Comparison of ENCODE assay signal across 8 cellular contexts in genomic region chr19:23395041-23395721, GRCh38. TPM values are rescaled to one million over a fixed set of nuclear protein-coding genes. Genes with fewer than 3 reads are reported as not detected.
DNase-seq lines count a peak whose midpoint lies in the region; ATAC-seq, FAIRE-seq and TF ChIP-seq lines count a peak whose summit lies in the region.

ZNF91 (minus strand) TSS chr19:23395471; CDS start chr19:23395354, 117 bp downstream.

- in situ Hi-C loops in GM13977 (cut with MboI; ENCODE audit: low pct_unique_long_range_greater_than_20kb, low sequenced_read_pairs, unreplicated experiment): no loop called here
- in situ Hi-C loops in gastrocnemius medialis (cut with MboI; ENCODE audit: low sequenced_read_pairs in 4 of 4): loop anchor here in 1 of 4 donors (25.0 kb wide), 1 partner anchor 133 kb away; the partner anchor contains the start of gene ZNF724

- peaks cover 43% of the 10 kb centered on the region for H3K4me1 Mint-ChIP-seq in brain

- H3K27ac Mint-ChIP-seq in brain: peak within 1 kb of the TSS; percentile 99 to 100 (median 100)

- intact Hi-C loops in gastrocnemius medialis (cut with DNase I; ENCODE audit: low total_unique reads): loop anchor here (2.0 kb wide), 2 partner anchors 122 to 292 kb away; partner anchors contain the start of gene ZNF675

- H3K27me3 Mint-ChIP-seq in brain: peaks cover 12% of the 10 kb centered on the region

- no peaks in the 10 kb centered on the region for H3K9me3 ChIP-seq in iPS DF 6.9 (ENCODE audit: control insufficient read depth, insufficient read depth, low read length)
- H3K9me3 ChIP-seq in gastrocnemius medialis: no peaks in the 10 kb centered on the region

- no CpG with 5 or more reads among the region's 32 CpGs for WGBS in iPS DF 6.9 (ENCODE audit: insufficient coverage, insufficient read length)

- H3K4me3 ChIP-seq in iPS DF 6.9 (ENCODE audit: low read length): peak within 1 kb of the TSS; percentile 84
- peak within 1 kb of the TSS; percentile 70 to 94 (median 86) for H3K4me3 ChIP-seq in gastrocnemius medialis

- no peaks in the 10 kb centered on the region for H3K27me3 ChIP-seq in iPS DF 6.9 (ENCODE audit: control insufficient read depth, insufficient read depth, low read length)
- H3K27me3 ChIP-seq in gastrocnemius medialis: no peaks in the 10 kb centered on the region

- H3K4me3 Mint-ChIP-seq in brain: peak within 1 kb of the TSS; percentile 98 to 100 (median 99)

- peaks cover 47% of the 10 kb centered on the region for H3K36me3 Mint-ChIP-seq in brain

- TF ChIP-seq POLR2A in gastrocnemius medialis (IDR thresholded peaks at IDR 0.05): peak; percentile 76 to 88

- H3K9me3 Mint-ChIP-seq in brain: peaks cover 17 to 48% (median 33%) of the 10 kb centered on the region in 5 experiments

- FAIRE-seq in TTC549 (lab: Jason Lieb, UNC): peak; percentile 97

- H3K27ac ChIP-seq in iPS DF 6.9 (ENCODE audit: low read length) (no peak within 1 kb of the TSS), gastrocnemius medialis (peak within 1 kb of the TSS; percentile 88 to 98 (median 94))

- H3K4me1 ChIP-seq in iPS DF 6.9 (ENCODE audit: control insufficient read depth, insufficient read depth, low read length) (no peaks in the 10 kb centered on the region), gastrocnemius medialis (peaks cover 33% of the 10 kb centered on the region in 2 donors)

- H3K36me3 ChIP-seq in iPS DF 6.9 (ENCODE audit: control insufficient read depth, insufficient read depth, low read length) (peaks cover 3% of the 10 kb centered on the region; the same call in 1 of the 2 replicates), gastrocnemius medialis (no peaks in the 10 kb centered on the region)

- TF ChIP-seq CTCF in GM13977 (IDR thresholded peaks at IDR 0.05; ENCODE audit: extremely low read depth, insufficient read depth, missing control alignments): no peak
- no peak for TF ChIP-seq CTCF in brain (conservative IDR thresholded peaks at IDR 0.05)
- TF ChIP-seq CTCF in gastrocnemius medialis (IDR thresholded peaks at IDR 0.05 in 4 of 5, conservative IDR thresholded peaks at IDR 0.05 in 1 of 5): no peak

- peak; percentile 97 for ATAC-seq in HG02840 (IDR thresholded peaks at IDR 0.05; ENCODE audit: low FRiP score, unreplicated experiment)
- peak; percentile 98 for ATAC-seq in gastrocnemius medialis

- DNase-seq in GM13977 (ENCODE audit: low spot score) (peak; percentile 77), NCI-H1694 (lab: John Stamatoyannopoulos, UW) (peak; percentile 96), iPS DF 6.9 (ENCODE audit: low read depth, low spot score) (peak; percentile 93), gastrocnemius medialis (peak; percentile 96 to 98), NOMO-1 (lab: John Stamatoyannopoulos, UW; ENCODE audit: unreplicated experiment in 2 of 2) (no peak)

RNA-seq across cellular contexts. Expression of gene ZNF91, which starts in this region (rescaled TPM):
- polyA plus RNA-seq in brain (ENCODE audit: insufficient read depth, low read depth, low replicate concordance): 4.2 TPM
- total RNA-seq in gastrocnemius medialis: 10 to 100 TPM; 44.3 to 71.1 (median 59.0) TPM

Comparison
In these comparisons a context has a peak if more than half of its experiments do, and no peak if none do; other contexts are left out.
1. DNase-seq: peak in GM13977 (single experiment), NCI-H1694 (single experiment), iPS DF 6.9 (single experiment) and gastrocnemius medialis (2 of 2); none in NOMO-1 (0 of 2).